Comparison of ENCODE assay signal across 10 cellular contexts in genomic region chr5:52789378-52789777, GRCh38. TPM values are rescaled to one million over a fixed set of nuclear protein-coding genes. Genes with fewer than 3 reads are reported as not detected.
DNase-seq lines count a peak whose midpoint lies in the region; TF ChIP-seq lines count a peak whose summit lies in the region.
"Had no signal": no experiment of that assay in that cellular context is flagged by ENCODE, and none has a peak within 500 bp of the region (broad histone marks: within the 10 kb centered on the region; RNA-seq: fewer than 3 reads in every experiment).

No MANE protein-coding gene starts in this region.

- H4K20me1 ChIP-seq in fibroblast of lung (ENCODE audit: control insufficient read depth, extremely low read depth, insufficient read depth, low read length), result no peaks in the 10 kb centered on the region

- peak overlapping the region; percentile 28 for H3K9ac ChIP-seq in fibroblast of lung (ENCODE audit: insufficient read depth, low read length)

- BruUV-seq in Caco-2 (replicated peaks; lab: Mats Ljungman, UMichigan), result no TSS peak

- TF ChIP-seq CTCF in Caco-2 (IDR thresholded peaks at IDR 0.05; ENCODE audit: insufficient read depth in 1 of 2, low read depth in 1 of 2, low read length in 1 of 2, severe bottlenecking in 1 of 2, unreplicated experiment in 1 of 2), result no peak
- TF ChIP-seq CTCF in Peyer's patch (IDR thresholded peaks at IDR 0.05), result no peak
- TF ChIP-seq CTCF in fibroblast of lung (conservative IDR thresholded peaks at IDR 0.05 in 1 of 2, IDR thresholded peaks at IDR 0.05 in 1 of 2; ENCODE audit: low read depth in 1 of 2, low read length in 2 of 2), result no peak
- TF ChIP-seq CTCF in retinal pigment epithelial cell (conservative IDR thresholded peaks at IDR 0.05; ENCODE audit: low read depth, low read length), result no peak

- no peaks in the 10 kb centered on the region for H3K9me3 Mint-ChIP-seq in Caco-2 (ENCODE audit: unreplicated experiment)

- H3K36me3 ChIP-seq in Caco-2 (ENCODE audit: control insufficient read depth, insufficient read depth, low read length) (no peaks in the 10 kb centered on the region), Peyer's patch (no peaks in the 10 kb centered on the region), fibroblast of lung (ENCODE audit: control insufficient read depth, insufficient read depth, low read length) (peaks cover 2% of the 10 kb centered on the region)

- no peak for TF ChIP-seq POLR2A in Peyer's patch (IDR thresholded peaks at IDR 0.05)

- peak overlapping the region; percentile 97 for H3K4me3 Mint-ChIP-seq in Caco-2 (ENCODE audit: unreplicated experiment)

- DNase-seq in Caco-2, result no peak
- no peak for DNase-seq in Peyer's patch
- no peak for DNase-seq in fibroblast of lung (ENCODE audit: low read depth in 2 of 2)
- no peak for DNase-seq in retinal pigment epithelial cell (ENCODE audit: low read depth)
- DNase-seq in NOMO-1 treated with DMSO at 0.1 percent for 48 hours (lab: John Stamatoyannopoulos, UW; ENCODE audit: unreplicated experiment), result no peak
- DNase-seq in UCSD-AML1 (lab: John Stamatoyannopoulos, UW; ENCODE audit: unreplicated experiment), result no peak
- no peak for DNase-seq in NCI-H2081 (lab: John Stamatoyannopoulos, UW)
- no peak for DNase-seq in amygdala (lab: John Stamatoyannopoulos, UW)
- DNase-seq: GF-D8, NCI-H1105 had no signal

- H3K27me3 Mint-ChIP-seq in Caco-2 (ENCODE audit: insufficient read depth, unreplicated experiment), result no peaks in the 10 kb centered on the region

- no peaks in the 10 kb centered on the region for H3K9me3 ChIP-seq in Caco-2
- no peaks in the 10 kb centered on the region for H3K9me3 ChIP-seq in Peyer's patch
- H3K9me3 ChIP-seq in fibroblast of lung (ENCODE audit: control insufficient read depth, insufficient read depth, low read depth, low read length), result no peaks in the 10 kb centered on the region

- peaks cover 46% of the 10 kb centered on the region for H3K79me2 ChIP-seq in fibroblast of lung (ENCODE audit: control insufficient read depth, insufficient read depth, low read length)

- intact Hi-C loops in Caco-2 (cut with micrococcal nuclease; ENCODE audit: unreplicated experiment), result no loop called here

- POLR2A ChIA-PET in Caco-2 (lab: Charles Lee), result interaction anchor here (1.4 kb wide), 1 partner anchor 10 kb away, joined by 10 read pairs; no protein-coding TSS in a partner anchor

- H3K27ac ChIP-seq in Peyer's patch (peak overlapping the region in 3 of 4 donors; percentile 68 to 93 (median 85)), fibroblast of lung (ENCODE audit: insufficient read depth, low read length) (no peak overlapping the region)

- H3K27me3 ChIP-seq in Caco-2 (replicated peaks; ENCODE audit: control insufficient read depth, insufficient read depth, low read length), result no peaks in the 10 kb centered on the region
- no peaks in the 10 kb centered on the region for H3K27me3 ChIP-seq in Peyer's patch
- no peaks in the 10 kb centered on the region for H3K27me3 ChIP-seq in fibroblast of lung (ENCODE audit: control insufficient read depth, insufficient read depth, low read length)

- peaks cover 20% of the 10 kb centered on the region for H3K4me1 ChIP-seq in Caco-2
- peaks cover 0 to 11% (median 0%) of the 10 kb centered on the region in 4 donors for H3K4me1 ChIP-seq in Peyer's patch
- peaks cover 2% of the 10 kb centered on the region for H3K4me1 ChIP-seq in fibroblast of lung (ENCODE audit: control insufficient read depth, extremely low read depth, insufficient read depth, low read length)

- no peak overlapping the region for H3K27ac Mint-ChIP-seq in Caco-2 (ENCODE audit: unreplicated experiment)

- H3K4me3 ChIP-seq in Caco-2 (ENCODE audit: low read depth, low read length) (peak overlapping the region; percentile 62), Peyer's patch (peak overlapping the region in 3 of 4 donors; percentile 39 to 84 (median 77)), fibroblast of lung (replicated peaks in 1 of 4; ENCODE audit: control extremely low read depth in 1 of 4, insufficient read depth in 1 of 4, low read depth in 3 of 4, low read length in 4 of 4) (peak overlapping the region; percentile 73 to 91 (median 80)), retinal pigment epithelial cell (ENCODE audit: low read length) (peak overlapping the region; percentile 81)

- H3K4me2 ChIP-seq in fibroblast of lung (ENCODE audit: extremely low read depth, insufficient read depth, low read length), result peak overlapping the region; percentile 81

- H3K36me3 Mint-ChIP-seq in Caco-2 (ENCODE audit: insufficient read depth, unreplicated experiment), result peaks cover 6% of the 10 kb centered on the region

- H3K4me1 Mint-ChIP-seq in Caco-2 (ENCODE audit: low read depth, unreplicated experiment), result peaks cover 34% of the 10 kb centered on the region

- CTCF ChIA-PET in Caco-2 (lab: Charles Lee), result interaction anchor here (0.6 to 1.9 kb wide), 4 partner anchors 10 to 126 kb away, joined by 3 to 11 read pairs (median 6); no protein-coding TSS in a partner anchor

- no peak overlapping the region for H2AFZ ChIP-seq in fibroblast of lung (ENCODE audit: low read length)

RNA-seq across cellular contexts. Expression of gene ITGA1, which starts 1.7 kb away (rescaled TPM):
- 26.4 and 27.4 TPM in 2 replicates for total RNA-seq in Caco-2 (2022)
- total RNA-seq in Peyer's patch, result 10 to 100 TPM; 21.2 to 49.5 (median 43.1) TPM
- total RNA-seq in fibroblast of lung, result 12.1 and 12.6 TPM in 2 replicates
- 7.0 and 115 TPM in 2 replicates for polyA plus RNA-seq in fibroblast of lung
- polyA plus RNA-seq in fibroblast of lung (2012), result 6.4 and 72.9 TPM in 2 replicates
- 4.1 and 35.0 TPM in 2 replicates for polyA minus RNA-seq in fibroblast of lung (ENCODE audit: low replicate concordance)

RNA-seq across cellular contexts. Expression of gene PELO, which starts 1.7 kb away (rescaled TPM):
- 25.9 and 26.7 TPM in 2 replicates for total RNA-seq in Caco-2 (2022)
- total RNA-seq in Peyer's patch, result 10 to 100 TPM; 10.2 to 22.3 (median 12.9) TPM
- total RNA-seq in fibroblast of lung, result 31.1 and 45.2 TPM in 2 replicates
- 20.7 and 30.5 TPM in 2 replicates for polyA plus RNA-seq in fibroblast of lung
- polyA plus RNA-seq in fibroblast of lung (2012), result 20.5 and 35.5 TPM in 2 replicates
- polyA minus RNA-seq in fibroblast of lung (ENCODE audit: low replicate concordance), result 17.3 and 33.7 TPM in 2 replicates
